1 cellular context compared by ENCODE assay signal in the genomic region with DNA sequence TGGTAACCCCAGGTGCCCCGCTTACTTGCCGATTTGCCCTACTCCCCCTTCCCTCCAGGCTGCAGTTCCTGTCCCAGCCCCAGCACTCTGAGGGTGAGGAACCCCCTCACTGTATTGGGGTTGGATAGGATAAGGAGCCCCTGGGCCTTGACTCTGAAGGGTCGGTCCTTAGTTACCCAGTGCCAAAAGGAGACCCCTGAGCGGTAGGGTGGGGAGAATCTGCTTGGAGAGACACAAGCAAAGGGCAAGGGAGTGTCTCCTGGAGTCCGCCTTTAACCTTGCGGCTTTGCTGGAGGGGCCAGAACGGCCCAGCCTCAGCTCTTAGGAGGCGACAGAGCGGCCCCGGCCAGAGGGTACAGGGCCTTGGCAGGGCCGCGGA.
TF ChIP-seq lines count a peak whose summit lies in the region.

No MANE protein-coding gene starts in this region.

TF ChIP-seq in K562, 482 proteins besides CTCF, POLR2A, EP300 and RAD21:
- TF ChIP-seq EZH2 (IDR thresholded peaks at IDR 0.05; ENCODE audit: borderline replicate concordance, low read depth, low read length) (0 out of 2 replicates have a peak, but pooled peaks have one; percentile 70), HDGF (IDR thresholded peaks at IDR 0.05) (no peak)
